In genomic region chr19:20151617-20152145, GRCh38 we compare ENCODE assay signal across 18 cellular contexts. TPM values are rescaled to one million over a fixed set of nuclear protein-coding genes. Genes with fewer than 3 reads are reported as not detected.
DNase-seq lines count a peak whose midpoint lies in the region; ATAC-seq, FAIRE-seq and TF ChIP-seq lines count a peak whose summit lies in the region.
"Had no signal": no experiment of that assay in that cellular context is flagged by ENCODE, and none has a peak within 500 bp of the region (broad histone marks: within the 10 kb centered on the region; RNA-seq: fewer than 3 reads in every experiment).

No MANE protein-coding gene starts in this region.

- CTCF ChIA-PET in H1 (lab: Charles Lee; ENCODE audit: partially characterized antibody): interaction anchor here (2.5 kb wide), 1 partner anchor 154 kb away, joined by 9 read pairs; no protein-coding TSS in a partner anchor

- no peak overlapping the region; the same call in 1 of the 2 replicates for H4K8ac ChIP-seq in H1 (ENCODE audit: extremely low read depth, insufficient read depth, low read length)

- H4K5ac ChIP-seq in H1 (ENCODE audit: insufficient read length, low read depth, low read length): no peak overlapping the region

- FAIRE-seq in H1 (lab: Jason Lieb, UNC): no peak

- H2BK120ac ChIP-seq in H1 (replicated peaks; ENCODE audit: low read depth, low read length): no peak overlapping the region

- H3K4me2 ChIP-seq in H1 (ENCODE audit: insufficient read depth in 1 of 2, low read depth in 2 of 2, low read length in 2 of 2): no peak overlapping the region
- H3K4me2 ChIP-seq in neural progenitor cell: peak overlapping the region; percentile 60
- H3K4me2 ChIP-seq: PC-9 had no signal

- H3F3A ChIP-seq in neural progenitor cell (ENCODE audit: low read depth): peaks cover 22% of the 10 kb centered on the region

- H3K4me1 Mint-ChIP-seq in activated T-cell treated with anti-CD3 and anti-CD28 coated beads, Interleukin-2, amount 50 U/mL, for 72 hours (ENCODE audit: low read depth): no peaks in the 10 kb centered on the region
- no peaks in the 10 kb centered on the region for H3K4me1 Mint-ChIP-seq in activated T-cell treated with anti-CD3 and anti-CD28 coated beads, Interleukin-2, amount 50 U/mL, for 24 hours (ENCODE audit: low read depth)
- H3K4me1 Mint-ChIP-seq in neural progenitor cell: no peaks in the 10 kb centered on the region
- no peaks in the 10 kb centered on the region for H3K4me1 Mint-ChIP-seq in effector memory CD8-positive, alpha-beta T cell (ENCODE audit: low read depth in 2 of 2)
- H3K4me1 Mint-ChIP-seq: B cell had no signal

- H3K9ac ChIP-seq in H1 (replicated peaks in 1 of 4; ENCODE audit: extremely low read depth in 1 of 4, low read depth in 3 of 4, low read length in 3 of 4) (no peak overlapping the region), neural progenitor cell (no peak overlapping the region)
- H3K9ac ChIP-seq: GM23248 had no signal

- H4K20me1 ChIP-seq in H1 (replicated peaks in 1 of 2; ENCODE audit: control insufficient read depth in 1 of 2, insufficient read depth in 2 of 2, low read length in 2 of 2) (no peaks in the 10 kb centered on the region), neural progenitor cell (ENCODE audit: low read depth) (no peaks in the 10 kb centered on the region)

- no peak for TF ChIP-seq CTCF in H1 (IDR thresholded peaks at IDR 0.05; ENCODE audit: control extremely low read depth in 1 of 3, insufficient read depth in 1 of 3, low read depth in 1 of 3, low read length in 3 of 3)
- no peak for TF ChIP-seq CTCF in neural progenitor cell (IDR thresholded peaks at IDR 0.05)

- POLR2A ChIA-PET in H1 (lab: Charles Lee; ENCODE audit: partially characterized antibody): interaction anchor here (0.6 to 2.4 kb wide), 4 partner anchors 15 to 26 kb away, joined by 3 to 19 read pairs (median 3); partner anchors contain the start of gene ZNF486

- H3K4me3 Mint-ChIP-seq in activated T-cell treated with anti-CD3 and anti-CD28 coated beads, Interleukin-2, amount 50 U/mL, for 72 hours: no peak overlapping the region
- H3K4me3 Mint-ChIP-seq in activated T-cell treated with anti-CD3 and anti-CD28 coated beads, Interleukin-2, amount 50 U/mL, for 24 hours: no peak overlapping the region
- H3K4me3 Mint-ChIP-seq in neural progenitor cell: no peak overlapping the region
- no peak overlapping the region for H3K4me3 Mint-ChIP-seq in effector memory CD8-positive, alpha-beta T cell
- H3K4me3 Mint-ChIP-seq: B cell had no signal

- 92% methylated on average over 11 of the region's 12 CpGs; no CpG with 5 or more reads in 1 of the 2 experiments for WGBS in H1 (ENCODE audit: extremely low coverage in 1 of 2, insufficient coverage in 1 of 2, insufficient read length in 1 of 2, insufficient replicate concordance in 2 of 2, low coverage in 1 of 2, low lambda C conversion rate in 2 of 2, missing lambda C conversion rate in 1 of 2), 2 experiments

- H3K27me3 ChIP-seq in H1 (replicated peaks in 1 of 4; ENCODE audit: control insufficient read depth in 3 of 4, extremely low read depth in 1 of 4, insufficient read depth in 3 of 4, low read length in 3 of 4): no peaks in the 10 kb centered on the region
- H3K27me3 ChIP-seq in neural progenitor cell: no peaks in the 10 kb centered on the region
- H3K27me3 ChIP-seq: SJCRH30 had no signal

- H2AFZ ChIP-seq in H1 (ENCODE audit: low read length) (peak overlapping the region; percentile 28; the same call in 1 of the 2 replicates), neural progenitor cell (replicated peaks) (no peak overlapping the region)
- H2AFZ ChIP-seq: GM23248, PC-9 had no signal

- H3K9me3 ChIP-seq in H1 (ENCODE audit: insufficient read depth in 2 of 2, low read depth in 1 of 2, low read length in 1 of 2): peaks cover 0 to 8% of the 10 kb centered on the region in 2 experiments; a peak in 1 of 4 replicates
- no peaks in the 10 kb centered on the region for H3K9me3 ChIP-seq in neural progenitor cell (ENCODE audit: low read depth)
- H3K9me3 ChIP-seq: SJCRH30 had no signal

- TF ChIP-seq EP300 in H1 (IDR thresholded peaks at IDR 0.05; ENCODE audit: borderline replicate concordance in 1 of 2, low read depth in 2 of 2, low read length in 2 of 2): no peak

- H3K23me2 ChIP-seq in H1 (ENCODE audit: low read depth, low read length): no peaks in the 10 kb centered on the region

- H3K27ac Mint-ChIP-seq in activated T-cell treated with anti-CD3 and anti-CD28 coated beads, Interleukin-2, amount 50 U/mL, for 72 hours: peak overlapping the region; percentile 82
- no peak overlapping the region for H3K27ac Mint-ChIP-seq in activated T-cell treated with anti-CD3 and anti-CD28 coated beads, Interleukin-2, amount 50 U/mL, for 24 hours
- H3K27ac Mint-ChIP-seq in neural progenitor cell: no peak overlapping the region
- no peak overlapping the region for H3K27ac Mint-ChIP-seq in effector memory CD8-positive, alpha-beta T cell
- H3K27ac Mint-ChIP-seq: B cell had no signal

- H2AK5ac ChIP-seq in H1 (ENCODE audit: low read depth, low read length): no peak overlapping the region

- peaks cover 2 to 7% of the 10 kb centered on the region in 2 donors for H3K36me3 Mint-ChIP-seq in activated T-cell treated with anti-CD3 and anti-CD28 coated beads, Interleukin-2, amount 50 U/mL, for 72 hours (ENCODE audit: insufficient read depth in 2 of 2)
- H3K36me3 Mint-ChIP-seq in activated T-cell treated with anti-CD3 and anti-CD28 coated beads, Interleukin-2, amount 50 U/mL, for 24 hours (ENCODE audit: low read depth): no peaks in the 10 kb centered on the region
- no peaks in the 10 kb centered on the region for H3K36me3 Mint-ChIP-seq in neural progenitor cell
- H3K36me3 Mint-ChIP-seq in effector memory CD8-positive, alpha-beta T cell (ENCODE audit: insufficient read depth): peaks cover 5% of the 10 kb centered on the region

- no peak overlapping the region for H3K23ac ChIP-seq in H1 (ENCODE audit: insufficient read length)

- TF ChIP-seq RAD21 in H1 (IDR thresholded peaks at IDR 0.05 in 1 of 2, conservative IDR thresholded peaks at IDR 0.05 in 1 of 2; ENCODE audit: low read depth in 2 of 2, low read length in 2 of 2): no peak

- H4K91ac ChIP-seq in H1 (replicated peaks; ENCODE audit: insufficient read length, low read length): peak overlapping the region; percentile 65

- no peaks in the 10 kb centered on the region for H3K27me3 Mint-ChIP-seq in activated T-cell treated with anti-CD3 and anti-CD28 coated beads, Interleukin-2, amount 50 U/mL, for 72 hours (ENCODE audit: low read depth)
- H3K27me3 Mint-ChIP-seq in activated T-cell treated with anti-CD3 and anti-CD28 coated beads, Interleukin-2, amount 50 U/mL, for 24 hours: no peaks in the 10 kb centered on the region
- peaks cover 2% of the 10 kb centered on the region for H3K27me3 Mint-ChIP-seq in neural progenitor cell (ENCODE audit: insufficient read depth, low read depth)
- H3K27me3 Mint-ChIP-seq in effector memory CD8-positive, alpha-beta T cell: peaks cover 0 to 7% of the 10 kb centered on the region in 2 donors
- H3K27me3 Mint-ChIP-seq: B cell had no signal

- no peak for TF ChIP-seq POLR2A in H1 (IDR thresholded peaks at IDR 0.05; ENCODE audit: control extremely low read depth in 1 of 2, low read depth in 2 of 2, low read length in 2 of 2)

- no peak overlapping the region for H3K56ac ChIP-seq in H1 (replicated peaks; ENCODE audit: insufficient read length, low read depth, low read length)

- no peak overlapping the region for H3K4ac ChIP-seq in H1 (replicated peaks; ENCODE audit: insufficient read length, low read depth, low read length)

- 0 out of 2 replicates have a peak overlapping the region, but pooled peaks have one; percentile 3 for H2BK20ac ChIP-seq in H1 (ENCODE audit: low read length)

- H3K27ac ChIP-seq in H1 (ENCODE audit: low read depth, low read length): no peak overlapping the region
- H3K27ac ChIP-seq in neural progenitor cell: peak overlapping the region; percentile 91
- H3K27ac ChIP-seq: GM23248, PC-9, SJCRH30 had no signal

- H3K79me2 ChIP-seq in H1 (ENCODE audit: control insufficient read depth in 1 of 2, insufficient read depth in 2 of 2, low read length in 2 of 2): no peaks in the 10 kb centered on the region
- no peaks in the 10 kb centered on the region for H3K79me2 ChIP-seq in neural progenitor cell (ENCODE audit: low read depth)

- no peak overlapping the region for H3K4me3 ChIP-seq in H1 (ENCODE audit: extremely low read depth in 1 of 4, insufficient read depth in 2 of 4, low read depth in 3 of 4, low read length in 4 of 4)
- peak overlapping the region; percentile 3 for H3K4me3 ChIP-seq in neural progenitor cell
- H3K4me3 ChIP-seq: GM23248, PC-9, SJCRH30 had no signal

- no peak overlapping the region for H3K14ac ChIP-seq in H1 (ENCODE audit: insufficient read length)

- H3K36me3 ChIP-seq in H1 (ENCODE audit: control insufficient read depth in 2 of 4, insufficient read depth in 4 of 4, low read length in 3 of 4) (no peaks in the 10 kb centered on the region), neural progenitor cell (no peaks in the 10 kb centered on the region)
- H3K36me3 ChIP-seq: SJCRH30 had no signal

- ATAC-seq in activated T-cell treated with anti-CD3 and anti-CD28 coated beads, Interleukin-2, amount 50 U/mL, for 72 hours (replicated peaks in 1 of 2): no peak
- ATAC-seq in effector memory CD8-positive, alpha-beta T cell (replicated peaks): no peak
- ATAC-seq in GM19452 (IDR thresholded peaks at IDR 0.05; ENCODE audit: unreplicated experiment): no peak

- H3K9me3 Mint-ChIP-seq in activated T-cell treated with anti-CD3 and anti-CD28 coated beads, Interleukin-2, amount 50 U/mL, for 72 hours: peaks cover 1 to 8% of the 10 kb centered on the region in 2 donors
- H3K9me3 Mint-ChIP-seq in activated T-cell treated with anti-CD3 and anti-CD28 coated beads, Interleukin-2, amount 50 U/mL, for 24 hours: no peaks in the 10 kb centered on the region
- H3K9me3 Mint-ChIP-seq in neural progenitor cell: peaks cover 44% of the 10 kb centered on the region
- H3K9me3 Mint-ChIP-seq in effector memory CD8-positive, alpha-beta T cell: no peaks in the 10 kb centered on the region

- no peak overlapping the region for H2BK5ac ChIP-seq in H1 (ENCODE audit: low read depth, low read length)

- no peak for DNase-seq in activated T-cell treated with anti-CD3 and anti-CD28 coated beads, Interleukin-2, amount 50 U/mL, for 72 hours
- DNase-seq in activated T-cell treated with anti-CD3 and anti-CD28 coated beads, Interleukin-2, amount 50 U/mL, for 24 hours: no peak
- DNase-seq in H1 (ENCODE audit: low read depth in 1 of 2, low spot score in 2 of 2) (no peak), neural progenitor cell (ENCODE audit: low spot score) (peak; percentile 69), cerebellar cortex (ENCODE audit: low spot score) (no peak)
- no peak for DNase-seq in effector memory CD8-positive, alpha-beta T cell
- no peak for DNase-seq in activated CD4-positive, alpha-beta T cell treated with anti-CD3 and anti-CD28 coated beads, Interleukin-2, amount 50 U/mL, for 1 hour
- DNase-seq: GDM1, GM23248, MM.1S, NCI-H1092 treated with DMSO at 0.1 percent for 48 hours, NCI-H1694, NCI-H2227 treated with DMSO at 0.1 percent for 48 hours, NCI-H510A treated with DMSO at 0.1 percent for 48 hours, PC-9, SJCRH30 had no signal

- no peak overlapping the region for H2BK15ac ChIP-seq in H1 (ENCODE audit: low read length)

- no peaks in the 10 kb centered on the region for H3K4me1 ChIP-seq in H1 (replicated peaks in 1 of 4; ENCODE audit: control insufficient read depth in 3 of 4, insufficient read depth in 4 of 4, low read length in 3 of 4)
- H3K4me1 ChIP-seq in neural progenitor cell: peaks cover 21% of the 10 kb centered on the region
- H3K4me1 ChIP-seq: SJCRH30 had no signal

- H3K18ac ChIP-seq in H1 (ENCODE audit: extremely low read depth, low read length): no peak overlapping the region

- H2BK12ac ChIP-seq in H1 (ENCODE audit: low read depth, low read length): peak overlapping the region; percentile 1; the same call in 1 of the 2 replicates

- no peaks in the 10 kb centered on the region for H3K79me1 ChIP-seq in H1 (ENCODE audit: low read depth, low read length)

RNA-seq across cellular contexts. Expression of gene ZNF486, which starts 15.3 kb away (rescaled TPM):
- 10 to 100 TPM; 14.0 to 17.3 TPM for total RNA-seq in activated T-cell treated with anti-CD3 and anti-CD28 coated beads, Interleukin-2, amount 50 U/mL, for 72 hours
- 21.3 and 23.4 TPM in 2 replicates for total RNA-seq in H1 (2021; fragmentation: NEBNext Ultra II Directional; extraction: Animal tissue kit (Norgen Biotek cat#: 25700))
- 6.3 and 10.7 TPM in 2 replicates for polyA plus RNA-seq in H1 (2011; rRNA removed)
- 11.0 TPM for polyA plus RNA-seq in H1 (2011; cell fraction: cytosol; rRNA removed)
- polyA plus RNA-seq in H1 (2011; cell fraction: nucleus; rRNA removed): 6.5 TPM
- polyA plus RNA-seq in H1 (2012, experiment 1 of 2): 10.5 to 15.0 TPM (median 11.2 TPM) in 4 replicates
- 4.6 TPM for polyA plus RNA-seq in H1 (2012, experiment 2 of 2)
- 17.6 TPM for polyA plus RNA-seq in H1 (2013, experiment 1 of 2)
- polyA plus RNA-seq in H1 (2013, experiment 2 of 2): 15.9 TPM
- polyA minus RNA-seq in H1 (2011; rRNA and poly(A)+ RNA removed): 16.1 and 20.6 TPM in 2 replicates
- 24.7 TPM for polyA minus RNA-seq in H1 (2011; cell fraction: cytosol; rRNA and poly(A)+ RNA removed)
- polyA minus RNA-seq in H1 (2011; cell fraction: nucleus; rRNA and poly(A)+ RNA removed): 47.8 TPM
- 23.4 and 26.9 TPM in 2 replicates for total RNA-seq in neural progenitor cell (ENCODE audit: low replicate concordance)
